1 cellular context compared by ENCODE assay signal in the genomic region with DNA sequence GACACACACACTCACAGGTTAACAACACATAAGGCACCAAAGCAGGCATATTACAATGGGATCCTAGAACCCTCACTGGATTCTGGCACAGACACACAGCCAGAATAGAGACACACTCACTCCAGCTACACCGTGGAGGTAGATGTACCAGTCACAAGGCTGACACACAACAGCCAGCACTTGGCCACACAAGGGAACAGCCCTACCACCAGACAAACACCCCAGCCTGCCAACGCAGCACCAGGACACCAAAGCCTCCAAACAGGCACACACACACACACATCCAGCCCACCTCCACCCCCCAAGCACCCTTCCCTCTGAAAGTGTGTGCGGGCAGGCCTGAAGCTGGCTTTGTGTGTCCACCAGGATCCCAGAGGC.
TF ChIP-seq lines count a peak whose summit lies in the region.

No MANE protein-coding gene starts in this region.

TF ChIP-seq in IMR-90, 13 proteins besides CTCF, POLR2A, EP300 and RAD21:
- TF ChIP-seq RCOR1 (IDR thresholded peaks at IDR 0.05; ENCODE audit: insufficient replicate concordance, low read length) (no peak), MXI1 (IDR thresholded peaks at IDR 0.05; ENCODE audit: borderline replicate concordance, low read depth, low read length) (no peak), MAFK (IDR thresholded peaks at IDR 0.05; ENCODE audit: low read depth, low read length) (no peak), RFX5 (IDR thresholded peaks at IDR 0.05; ENCODE audit: low read depth, low read length) (no peak), FOS (IDR thresholded peaks at IDR 0.05; ENCODE audit: low read depth, low read length) (no peak), CEBPB (IDR thresholded peaks at IDR 0.05; ENCODE audit: low read depth, low read length) (no peak), MAZ (IDR thresholded peaks at IDR 0.05; ENCODE audit: borderline replicate concordance, low read depth, low read length) (no peak), BHLHE40 (IDR thresholded peaks at IDR 0.05; ENCODE audit: low read depth, low read length) (no peak), SMC3 (IDR thresholded peaks at IDR 0.05; ENCODE audit: low read depth, low read length) (no peak), NFE2L2 (IDR thresholded peaks at IDR 0.05; ENCODE audit: low read depth, low read length) (no peak), CHD1 (IDR thresholded peaks at IDR 0.05; ENCODE audit: low read depth, low read length) (no peak)
- TF ChIP-seq, protein P1, sequence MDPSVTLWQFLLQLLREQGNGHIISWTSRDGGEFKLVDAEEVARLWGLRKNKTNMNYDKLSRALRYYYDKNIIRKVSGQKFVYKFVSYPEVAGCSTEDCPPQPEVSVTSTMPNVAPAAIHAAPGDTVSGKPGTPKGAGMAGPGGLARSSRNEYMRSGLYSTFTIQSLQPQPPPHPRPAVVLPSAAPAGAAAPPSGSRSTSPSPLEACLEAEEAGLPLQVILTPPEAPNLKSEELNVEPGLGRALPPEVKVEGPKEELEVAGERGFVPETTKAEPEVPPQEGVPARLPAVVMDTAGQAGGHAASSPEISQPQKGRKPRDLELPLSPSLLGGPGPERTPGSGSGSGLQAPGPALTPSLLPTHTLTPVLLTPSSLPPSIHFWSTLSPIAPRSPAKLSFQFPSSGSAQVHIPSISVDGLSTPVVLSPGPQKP (IDR thresholded peaks at IDR 0.05; ENCODE audit: borderline replicate concordance, low read depth, low read length): no peak
- TF ChIP-seq, protein P2, sequence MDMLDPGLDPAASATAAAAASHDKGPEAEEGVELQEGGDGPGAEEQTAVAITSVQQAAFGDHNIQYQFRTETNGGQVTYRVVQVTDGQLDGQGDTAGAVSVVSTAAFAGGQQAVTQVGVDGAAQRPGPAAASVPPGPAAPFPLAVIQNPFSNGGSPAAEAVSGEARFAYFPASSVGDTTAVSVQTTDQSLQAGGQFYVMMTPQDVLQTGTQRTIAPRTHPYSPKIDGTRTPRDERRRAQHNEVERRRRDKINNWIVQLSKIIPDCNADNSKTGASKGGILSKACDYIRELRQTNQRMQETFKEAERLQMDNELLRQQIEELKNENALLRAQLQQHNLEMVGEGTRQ (IDR thresholded peaks at IDR 0.05; ENCODE audit: low read depth, low read length): no peak
